15 cellular contexts compared by ENCODE assay signal in the genomic region with DNA sequence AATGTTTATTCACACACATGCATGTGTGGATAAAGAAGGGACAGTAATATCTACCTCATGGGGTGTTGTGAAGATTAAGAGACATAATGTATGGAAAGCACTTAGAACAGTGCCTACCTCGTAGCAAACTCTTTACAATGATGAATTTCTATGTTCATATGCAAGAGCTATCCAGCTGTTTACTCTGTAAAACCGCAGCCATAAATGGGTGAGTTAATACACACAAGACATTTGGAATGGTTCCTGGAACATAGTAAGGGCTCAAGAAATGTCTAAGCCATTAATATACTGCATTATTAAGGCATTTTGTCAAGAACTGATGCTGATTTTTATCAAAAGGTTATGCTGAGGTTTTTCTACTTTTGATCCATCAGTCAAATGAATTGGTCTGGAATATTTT.
"Had no signal": no experiment of that assay in that cellular context is flagged by ENCODE, and none has a peak within 500 bp of the region (broad histone marks: within the 10 kb centered on the region; RNA-seq: fewer than 3 reads in every experiment).

No MANE protein-coding gene starts in this region.

- H3K36me3 ChIP-seq: ascending aorta, gastrocnemius medialis, ovary, spleen had no signal

- H3K9me3 ChIP-seq: ascending aorta, gastrocnemius medialis, ovary had no signal

- H3K27ac ChIP-seq: ascending aorta, epithelial cell of prostate, gastrocnemius medialis, ovary, spleen had no signal

- DNase-seq: activated CD4-positive, alpha-beta T cell treated with anti-CD3 and anti-CD28 coated beads, Interleukin-2, amount 50 U/mL, for 48 hours; activated CD4-positive, CD25-positive, alpha-beta regulatory T cell treated with anti-CD3 and anti-CD28 coated beads, Interleukin-2, amount 50 U/mL, for 72 hours; activated CD8-positive, alpha-beta memory T cell treated with anti-CD3 and anti-CD28 coated beads, Interleukin-2, amount 10 ng/mL, durations not matched to agents 7 days and 5 days; activated naive CD4-positive, alpha-beta T cell treated with anti-CD3 and anti-CD28 coated beads for 36 hours; activated naive CD8-positive, alpha-beta T cell treated with anti-CD3 and anti-CD28 coated beads, Interleukin-2, amount 50 U/mL, for 24 hours; activated T-cell treated with anti-CD3 and anti-CD28 coated beads, Interleukin-2, amount 50 U/mL, for 1 hour; dermis blood vessel endothelial cell; effector memory CD8-positive, alpha-beta T cell; gastrocnemius medialis; islet precursor cell; naive thymus-derived CD4-positive, alpha-beta T cell; ovary; spleen had no signal

- H3K27me3 ChIP-seq: ascending aorta, gastrocnemius medialis, ovary, spleen had no signal

- H3K4me1 ChIP-seq: ascending aorta, gastrocnemius medialis, spleen had no signal

- H3K4me3 ChIP-seq: ascending aorta, gastrocnemius medialis, ovary, spleen had no signal
